Comparison of ENCODE assay signal across 26 cellular contexts in genomic region chr5:82865625-82866024, GRCh38.
"Had no signal": no experiment of that assay in that cellular context is flagged by ENCODE, and none has a peak within 500 bp of the region (broad histone marks: within the 10 kb centered on the region; RNA-seq: fewer than 3 reads in every experiment).

No MANE protein-coding gene starts in this region.

- H3K27me3 Mint-ChIP-seq: naive B cell; stimulated activated naive B cell treated with anti-CD40 and anti-IgM and Interleukin-4, amounts not matched to agents 10 μg/mL and 1 μg/mL and 100 μg/mL, for 72 hours; stimulated activated naive CD8-positive, alpha-beta T cell treated with anti-CD3 and anti-CD28 coated beads, Interleukin-15, Interleukin-2, amounts not matched to agents 100 ng/mL and 50 ng/mL, for 24 hours had no signal

- ATAC-seq: natural killer cell; pancreas; right cardiac atrium; right lobe of liver; stimulated activated effector memory CD8-positive, alpha-beta T cell treated with anti-CD3 and anti-CD28 coated beads, Interleukin-12 subunit alpha, Interleukin-12 subunit beta, amount 100 ng/mL, for 72 hours; stimulated activated naive B cell treated with anti-CD40 and anti-IgM and Interleukin-4, amounts not matched to agents 10 μg/mL and 1 μg/mL and 100 μg/mL, for 72 hours had no signal

- H3K4me3 ChIP-seq: pancreas, prostate gland, right lobe of liver, sigmoid colon, stomach, thoracic aorta, thyroid gland, tibial nerve, upper lobe of left lung, vagina had no signal

- H3K27me3 ChIP-seq: neutrophil, pancreas, right lobe of liver, sigmoid colon, stomach, thyroid gland, tibial nerve, upper lobe of left lung, vagina had no signal

- H3K36me3 Mint-ChIP-seq: naive B cell; natural killer cell; stimulated activated effector memory CD8-positive, alpha-beta T cell treated with anti-CD3 and anti-CD28 coated beads, Interleukin-12 subunit alpha, Interleukin-12 subunit beta, amount 100 ng/mL, for 72 hours; stimulated activated naive B cell treated with anti-CD40 and anti-IgM and Interleukin-4, amounts not matched to agents 10 μg/mL and 1 μg/mL and 100 μg/mL, for 72 hours had no signal

- H3K4me1 ChIP-seq: pancreas, prostate gland, right lobe of liver, sigmoid colon, stomach, thyroid gland, vagina had no signal

- H3K4me3 Mint-ChIP-seq: naive B cell; natural killer cell; nephron; stimulated activated effector memory CD8-positive, alpha-beta T cell treated with anti-CD3 and anti-CD28 coated beads, Interleukin-12 subunit alpha, Interleukin-12 subunit beta, amount 100 ng/mL, for 72 hours; stimulated activated naive B cell treated with anti-CD40 and anti-IgM and Interleukin-4, amounts not matched to agents 10 μg/mL and 1 μg/mL and 100 μg/mL, for 72 hours; stimulated activated naive CD8-positive, alpha-beta T cell treated with anti-CD3 and anti-CD28 coated beads, Interleukin-15, Interleukin-2, amounts not matched to agents 100 ng/mL and 50 ng/mL, for 24 hours had no signal

- H3K27ac ChIP-seq: neutrophil, pancreas, prostate gland, right lobe of liver, sigmoid colon, stomach, thoracic aorta, thyroid gland, tibial nerve, upper lobe of left lung, vagina had no signal

- DNase-seq: naive B cell; natural killer cell; nucleus accumbens; pancreas; right cardiac atrium; right lobe of liver; sigmoid colon; small intestine; stimulated activated CD4-positive, alpha-beta T cell treated with anti-CD3 and anti-CD28 coated beads, Interleukin-15, amount 100 ng/mL, for 24 hours; stimulated activated CD4-positive, alpha-beta T cell treated with anti-CD3 and anti-CD28 coated beads, Interleukin-2, amount 100 ng/mL, for 24 hours; stimulated activated CD4-positive, alpha-beta T cell treated with anti-CD3 and anti-CD28 coated beads, Interleukin-2, amount 100 ng/mL, for 48 hours; stimulated activated CD4-positive, alpha-beta T cell treated with anti-CD3 and anti-CD28 coated beads, Interleukin-4, amount 100 ng/mL, for 24 hours; stimulated activated naive B cell treated with anti-CD40 and anti-IgM and Interleukin-4, amounts not matched to agents 10 μg/mL and 1 μg/mL and 100 μg/mL, for 72 hours; stimulated activated naive CD4-positive, alpha-beta T cell treated with Interleukin-2 at 50 U/mL for 16 hours; stomach; thyroid gland; trophoblast cell; upper lobe of left lung had no signal

- H3K4me1 Mint-ChIP-seq: naive B cell; natural killer cell; stimulated activated effector memory CD8-positive, alpha-beta T cell treated with anti-CD3 and anti-CD28 coated beads, Interleukin-12 subunit alpha, Interleukin-12 subunit beta, amount 100 ng/mL, for 72 hours; stimulated activated naive B cell treated with anti-CD40 and anti-IgM and Interleukin-4, amounts not matched to agents 10 μg/mL and 1 μg/mL and 100 μg/mL, for 72 hours had no signal

- H3K9me3 ChIP-seq: neutrophil, pancreas, prostate gland, right lobe of liver, sigmoid colon, stomach, thoracic aorta, thyroid gland, tibial nerve, upper lobe of left lung, vagina had no signal

- H3K27ac Mint-ChIP-seq: naive B cell; natural killer cell; nephron; stimulated activated effector memory CD8-positive, alpha-beta T cell treated with anti-CD3 and anti-CD28 coated beads, Interleukin-12 subunit alpha, Interleukin-12 subunit beta, amount 100 ng/mL, for 72 hours; stimulated activated naive B cell treated with anti-CD40 and anti-IgM and Interleukin-4, amounts not matched to agents 10 μg/mL and 1 μg/mL and 100 μg/mL, for 72 hours; stimulated activated naive CD8-positive, alpha-beta T cell treated with anti-CD3 and anti-CD28 coated beads, Interleukin-15, Interleukin-2, amounts not matched to agents 100 ng/mL and 50 ng/mL, for 24 hours had no signal

- H3K9me3 Mint-ChIP-seq: natural killer cell; nephron; stimulated activated effector memory CD8-positive, alpha-beta T cell treated with anti-CD3 and anti-CD28 coated beads, Interleukin-12 subunit alpha, Interleukin-12 subunit beta, amount 100 ng/mL, for 72 hours; stimulated activated naive B cell treated with anti-CD40 and anti-IgM and Interleukin-4, amounts not matched to agents 10 μg/mL and 1 μg/mL and 100 μg/mL, for 72 hours; stimulated activated naive CD8-positive, alpha-beta T cell treated with anti-CD3 and anti-CD28 coated beads, Interleukin-15, Interleukin-2, amounts not matched to agents 100 ng/mL and 50 ng/mL, for 24 hours had no signal

- H3K36me3 ChIP-seq: neutrophil, pancreas, prostate gland, right lobe of liver, sigmoid colon, stomach, thoracic aorta, thyroid gland, tibial nerve, upper lobe of left lung, vagina had no signal
